In genomic region chr5:13218518-13218917, GRCh38 we compare ENCODE assay signal across 13 cellular contexts.
DNase-seq lines count a peak whose midpoint lies in the region; ATAC-seq and TF ChIP-seq lines count a peak whose summit lies in the region.
"Had no signal": no experiment of that assay in that cellular context is flagged by ENCODE, and none has a peak within 500 bp of the region (broad histone marks: within the 10 kb centered on the region; RNA-seq: fewer than 3 reads in every experiment).

No MANE protein-coding gene starts in this region.

- DNase-seq in DMS53 treated with DMSO at 0.1 percent for 48 hours (lab: John Stamatoyannopoulos, UW; ENCODE audit: unreplicated experiment) (peak; percentile 3), HT1080 (ENCODE audit: low read depth) (peak; percentile 54), SW 1271 (lab: John Stamatoyannopoulos, UW) (peak; percentile 7 to 25), kidney glomerular epithelial cell (lab: John Stamatoyannopoulos, UW) (peak; percentile 6), left colon (no peak), CD14-positive monocyte (ENCODE audit: low spot score) (no peak)
- no peak for DNase-seq in activated CD8-positive, alpha-beta memory T cell treated with anti-CD3 and anti-CD28 coated beads for 24 hours
- DNase-seq in stimulated activated CD4-positive, alpha-beta T cell treated with anti-CD3 and anti-CD28 coated beads, Interleukin-2, amount 100 ng/mL, for 48 hours: no peak
- DNase-seq: DMS79 treated with DMSO at 0.1 percent for 48 hours, left cardiac atrium, NCI-H2029 treated with DMSO at 0.1 percent for 48 hours, T-helper 1 cell had no signal

- peaks cover 0 to 2% (median 0%) of the 10 kb centered on the region in 3 donors for H3K27me3 Mint-ChIP-seq in CD14-positive monocyte (ENCODE audit: low read depth in 3 of 3)

- no peak overlapping the region for H3K4me3 Mint-ChIP-seq in CD14-positive monocyte

- no peak for TF ChIP-seq CTCF in CD14-positive monocyte (IDR thresholded peaks at IDR 0.05)

- no peak overlapping the region for H3K27ac Mint-ChIP-seq in CD14-positive monocyte

- intact Hi-C loops in left colon (cut with DNase I, micrococcal nuclease) (no loop called here), CD14-positive monocyte (cut with micrococcal nuclease) (no loop called here)

- H3K36me3 Mint-ChIP-seq in CD14-positive monocyte: no peaks in the 10 kb centered on the region

- H3K4me1 Mint-ChIP-seq in CD14-positive monocyte: no peaks in the 10 kb centered on the region

- ATAC-seq in left colon: no peak
- ATAC-seq: HCT116, left cardiac atrium had no signal

- peaks cover 0 to 3% (median 0%) of the 10 kb centered on the region in 7 donors for H3K9me3 Mint-ChIP-seq in CD14-positive monocyte

Comparison
In these comparisons a context has a peak if more than half of its experiments do, and no peak if none do; other contexts are left out.
1. DNase-seq: peak in DMS53 treated with DMSO at 0.1 percent for 48 hours (single experiment), HT1080 (single experiment), SW 1271 (2 of 2) and kidney glomerular epithelial cell (single experiment); none in left colon (0 of 2), activated CD8-positive, alpha-beta memory T cell treated with anti-CD3 and anti-CD28 coated beads for 24 hours (single experiment), CD14-positive monocyte (single experiment) and stimulated activated CD4-positive, alpha-beta T cell treated with anti-CD3 and anti-CD28 coated beads, Interleukin-2, amount 100 ng/mL, for 48 hours (0 of 2).